ENCODE assay signal across 8 cellular contexts in the genomic region with DNA sequence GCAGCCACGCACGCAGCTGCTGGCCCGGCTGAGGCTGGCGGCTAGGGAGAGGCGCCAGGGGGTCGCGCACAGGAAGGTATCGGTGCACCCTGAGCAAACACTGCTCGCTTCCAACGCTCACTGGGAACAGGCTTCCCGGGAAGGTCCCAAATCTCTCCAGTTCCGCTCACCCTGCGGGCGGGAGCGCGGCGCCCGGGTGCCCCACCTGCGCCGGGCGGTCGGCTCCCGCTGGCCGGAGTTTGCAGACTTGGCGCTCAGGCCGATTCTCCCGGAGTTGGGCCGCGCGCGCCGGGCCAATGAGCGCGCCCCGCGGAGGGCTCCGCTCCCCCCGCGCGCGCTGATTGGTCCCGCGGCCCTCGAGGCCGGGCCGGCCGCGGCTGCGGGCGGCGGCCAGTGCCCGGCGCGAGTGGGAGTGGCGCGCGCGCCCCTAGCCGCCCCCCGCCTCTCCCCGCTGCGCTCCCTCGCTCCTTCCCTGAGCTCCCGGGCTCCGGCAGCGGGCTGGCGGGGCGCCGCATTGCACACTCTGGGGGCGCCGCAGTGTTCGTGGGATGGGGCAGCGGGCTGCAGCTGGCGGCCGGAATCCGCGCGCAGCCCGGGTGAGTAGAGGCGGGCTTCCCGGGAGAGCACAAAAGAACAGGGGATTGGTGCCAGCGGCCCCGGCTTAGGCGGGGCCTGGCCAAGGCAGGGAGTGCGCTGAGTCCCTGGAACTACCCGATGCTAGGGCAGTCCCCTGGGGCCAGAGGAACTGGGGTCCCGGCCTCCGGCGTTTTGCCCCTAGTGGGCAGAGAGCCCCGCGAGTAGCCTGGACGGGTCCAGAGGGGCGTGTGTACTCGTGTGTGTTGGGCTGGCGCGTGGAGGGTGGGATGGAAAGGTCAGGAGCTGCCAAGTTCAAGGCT. TPM values are rescaled to one million over a fixed set of nuclear protein-coding genes. Genes with fewer than 3 reads are reported as not detected.
A peak's percentile ranks its signal among the peaks of the same experiment; 100 is the strongest.
DNase-seq lines count a peak whose midpoint lies in the region; ATAC-seq and TF ChIP-seq lines count a peak whose summit lies in the region.

A gene with protein sequence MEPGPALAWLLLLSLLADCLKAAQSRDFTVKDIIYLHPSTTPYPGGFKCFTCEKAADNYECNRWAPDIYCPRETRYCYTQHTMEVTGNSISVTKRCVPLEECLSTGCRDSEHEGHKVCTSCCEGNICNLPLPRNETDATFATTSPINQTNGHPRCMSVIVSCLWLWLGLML (plus strand): TSS at position 461 of the 896 bp plus-strand sequence. CDS start 107,122 bp downstream, outside the sequence.

- no peaks in the 10 kb centered on the region for H3K36me3 ChIP-seq in lung (ENCODE audit: control insufficient read depth in 2 of 2, insufficient read depth in 2 of 2, low read length in 2 of 2)
- no peaks in the 10 kb centered on the region for H3K36me3 ChIP-seq in OCI-LY7 (ENCODE audit: insufficient read depth, low read length)

- intact Hi-C loops in OCI-LY7 (cut with micrococcal nuclease; ENCODE audit: unreplicated experiment): no loop called here

- no peaks in the 10 kb centered on the region for H3K27me3 ChIP-seq in lung (ENCODE audit: control insufficient read depth, insufficient read depth)

- peak within 1 kb of the TSS; percentile 44 for H3K4me3 ChIP-seq in lung
- H3K4me3 ChIP-seq in OCI-LY7 (ENCODE audit: low read depth, low read length, poor library complexity, severe bottlenecking): no peak within 1 kb of the TSS

- POLR2A ChIA-PET in OCI-LY7 (lab: Charles Lee): no interaction called here

- 1% methylated on average over 82 to 96 of the region's 96 CpGs for WGBS in lung, 2 donors

- ATAC-seq in GM21447 (IDR thresholded peaks at IDR 0.05; ENCODE audit: unreplicated experiment): peak; percentile 63
- peak; percentile 95 for ATAC-seq in lung (ENCODE audit: insufficient read depth, low FRiP score)

- H2AFZ ChIP-seq in OCI-LY7 (ENCODE audit: low read length): no peak within 1 kb of the TSS

- no peaks in the 10 kb centered on the region for H4K20me1 ChIP-seq in OCI-LY7 (ENCODE audit: insufficient read depth, low read length)

- no peaks in the 10 kb centered on the region for H3K9me2 ChIP-seq in OCI-LY7 (ENCODE audit: insufficient read depth, low read length)

- H3K9me3 ChIP-seq in lung (ENCODE audit: control insufficient read depth in 2 of 2, insufficient read depth in 1 of 2, low read length in 1 of 2) (no peaks in the 10 kb centered on the region), OCI-LY7 (ENCODE audit: low read length) (no peaks in the 10 kb centered on the region)

- CTCF ChIA-PET in OCI-LY7 (lab: Charles Lee; ENCODE audit: unreplicated experiment): no interaction called here

- H3K27ac ChIP-seq in lung (ENCODE audit: low read depth in 1 of 2, low read length in 1 of 2) (no peak within 1 kb of the TSS), substantia nigra (ENCODE audit: low read depth, low read length, poor library complexity, severe bottlenecking) (no peak within 1 kb of the TSS), OCI-LY7 (ENCODE audit: low read depth, low read length, poor library complexity, severe bottlenecking) (no peak within 1 kb of the TSS)

- peaks cover 0 to 8% of the 10 kb centered on the region in 2 donors for H3K4me1 ChIP-seq in lung (ENCODE audit: control insufficient read depth in 2 of 2, insufficient read depth in 2 of 2, low read length in 2 of 2)
- no peaks in the 10 kb centered on the region for H3K4me1 ChIP-seq in OCI-LY7 (ENCODE audit: insufficient read depth, low read length, poor library complexity, severe bottlenecking)

- no peak within 1 kb of the TSS for H3K4me2 ChIP-seq in OCI-LY7 (ENCODE audit: low read length)

- BruUV-seq in OCI-LY7 (replicated peaks; lab: Mats Ljungman, UMichigan): no TSS peak

- DNase-seq in DMS53 (lab: John Stamatoyannopoulos, UW) (peak; percentile 79), HT-29 (ENCODE audit: low spot score) (peak; percentile 75), RKO (ENCODE audit: low spot score) (peak; percentile 80), ecto neural progenitor cell (ENCODE audit: low spot score) (peak; percentile 83), lung (ENCODE audit: low spot score) (peak; percentile 57), substantia nigra (lab: John Stamatoyannopoulos, UW) (peak in 45 of 49 donors; percentile 23 to 83 (median 63)), OCI-LY7 (ENCODE audit: low spot score) (no peak)

- TF ChIP-seq CTCF in lung (IDR thresholded peaks at IDR 0.05; ENCODE audit: control extremely low read depth, extremely low read depth) (no peak), OCI-LY7 (conservative IDR thresholded peaks at IDR 0.05; ENCODE audit: low read length) (no peak)

- no peaks in the 10 kb centered on the region for H3K79me2 ChIP-seq in OCI-LY7 (ENCODE audit: insufficient read depth, low read depth, low read length)

RNA-seq across cellular contexts. Expression of the gene that starts here (rescaled TPM):
- 0.68 and 1.2 TPM in 2 replicates for total RNA-seq in HT-29 (2014; rRNA removed; shearing (Covaris generic))
- 1 to 10 TPM in 1 of 2 donors, under 1 TPM in 1; 0.80 to 6.3 TPM for total RNA-seq in lung
- under 1 TPM; 0.16 to 0.17 TPM for polyA plus RNA-seq in lung
- total RNA-seq in OCI-LY7 (2014; rRNA removed; shearing (Covaris generic)): not detected in 2 replicates
- not detected in 2 replicates for total RNA-seq in OCI-LY7 (2022)
